10 cellular contexts compared by ENCODE assay signal in the genomic region with DNA sequence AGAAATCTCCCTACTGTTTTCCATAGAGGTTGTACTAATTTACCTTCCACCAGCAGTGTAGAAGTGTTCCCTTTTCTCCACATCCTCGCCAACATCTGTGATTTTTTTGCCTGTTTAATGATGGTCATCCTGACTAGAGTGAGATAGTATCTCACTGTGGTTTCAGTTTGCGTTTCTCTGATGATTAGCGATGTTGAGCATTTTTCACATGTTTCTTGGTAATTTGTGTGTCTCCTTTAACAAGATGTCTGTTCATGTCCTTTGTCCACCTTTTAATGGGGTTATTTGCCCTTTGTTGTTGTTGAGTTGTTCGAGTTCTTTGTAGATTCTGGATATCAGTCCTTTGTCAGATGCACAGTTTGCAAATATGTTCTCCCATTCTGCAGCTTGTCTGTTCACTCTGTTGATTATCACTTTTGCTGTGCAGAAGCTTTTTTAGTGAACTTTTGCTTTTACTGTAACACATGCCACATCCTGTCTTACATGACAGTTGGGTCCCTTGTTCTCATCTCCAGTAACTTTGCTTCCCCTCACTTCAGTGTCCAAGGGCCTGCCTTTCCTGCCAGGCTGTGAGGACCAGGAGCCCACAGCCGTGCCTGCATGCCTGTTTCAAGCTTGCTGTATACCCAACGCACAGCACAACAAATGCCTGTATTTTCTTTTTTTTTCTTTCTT.
DNase-seq lines count a peak whose midpoint lies in the region; ATAC-seq, FAIRE-seq and TF ChIP-seq lines count a peak whose summit lies in the region.
"Had no signal": no experiment of that assay in that cellular context is flagged by ENCODE, and none has a peak within 500 bp of the region (broad histone marks: within the 10 kb centered on the region; RNA-seq: fewer than 3 reads in every experiment).

No MANE protein-coding gene starts in this region.

- peaks cover 2% of the 10 kb centered on the region for H3K27me3 Mint-ChIP-seq in activated naive CD8-positive, alpha-beta T cell treated with anti-CD3 and anti-CD28 coated beads, Interleukin-2, amount 10 ng/mL, durations not matched to agents 7 days and 5 days

- TF ChIP-seq POLR2A in H54 (IDR thresholded peaks at IDR 0.05; ENCODE audit: low read depth, low read length) = no peak

- peak overlapping the region; percentile 74 for H3K4me3 Mint-ChIP-seq in activated naive CD8-positive, alpha-beta T cell treated with anti-CD3 and anti-CD28 coated beads, Interleukin-2, amount 10 ng/mL, durations not matched to agents 7 days and 5 days

- H3K27ac Mint-ChIP-seq in activated naive CD8-positive, alpha-beta T cell treated with anti-CD3 and anti-CD28 coated beads, Interleukin-2, amount 10 ng/mL, durations not matched to agents 7 days and 5 days = peak overlapping the region; percentile 80

- no peak for TF ChIP-seq CTCF in GM10248 (IDR thresholded peaks at IDR 0.05; ENCODE audit: control extremely low read depth, extremely low read depth, low read depth, missing control alignments)

- DNase-seq in GM10248 (ENCODE audit: extremely low spot score) (peak; percentile 39), globus pallidus (ENCODE audit: low spot score) (no peak), NCI-H2227 treated with DMSO at 0.1 percent for 48 hours (lab: John Stamatoyannopoulos, UW) (no peak), H54 (ENCODE audit: insufficient read length, low spot score) (no peak), amniotic stem cell (lab: John Stamatoyannopoulos, UW) (no peak)
- DNase-seq in activated naive CD8-positive, alpha-beta T cell treated with anti-CD3 and anti-CD28 coated beads, Interleukin-2, amount 10 ng/mL, durations not matched to agents 7 days and 5 days = peak; percentile 43
- DNase-seq: NCI-H187 had no signal

- POLR2A ChIA-PET in GM10248 (lab: Yijun Ruan, JAX) = interaction anchor here (0.6 kb wide), 2 partner anchors 49 to 449 kb away, joined by 3 to 8 read pairs; no protein-coding TSS in a partner anchor
- POLR2A ChIA-PET in activated naive CD8-positive, alpha-beta T cell treated with anti-CD3 and anti-CD28 coated beads, Interleukin-2, amount 10 ng/mL, durations not matched to agents 7 days and 5 days (lab: Charles Lee) = interaction anchor here (0.9 kb wide), 1 partner anchor 65 kb away, joined by 3 read pairs; the partner anchor contains the start of genes RNFT2 and SPRING1

- no peaks in the 10 kb centered on the region for H3K9me3 Mint-ChIP-seq in activated naive CD8-positive, alpha-beta T cell treated with anti-CD3 and anti-CD28 coated beads, Interleukin-2, amount 10 ng/mL, durations not matched to agents 7 days and 5 days

- no peak for FAIRE-seq in H54 (lab: Jason Lieb, UNC)

- no peaks in the 10 kb centered on the region for H3K36me3 Mint-ChIP-seq in activated naive CD8-positive, alpha-beta T cell treated with anti-CD3 and anti-CD28 coated beads, Interleukin-2, amount 10 ng/mL, durations not matched to agents 7 days and 5 days

- peak; percentile 58 for ATAC-seq in GM21423 (IDR thresholded peaks at IDR 0.05; ENCODE audit: unreplicated experiment)
- peak; percentile 60 for ATAC-seq in HG03571 (IDR thresholded peaks at IDR 0.05; ENCODE audit: unreplicated experiment)
- ATAC-seq in activated naive CD8-positive, alpha-beta T cell treated with anti-CD3 and anti-CD28 coated beads, Interleukin-2, amount 10 ng/mL, durations not matched to agents 7 days and 5 days (ENCODE audit: low read depth) = peak; percentile 94
- ATAC-seq: sciatic nerve had no signal

- H3K4me1 Mint-ChIP-seq in activated naive CD8-positive, alpha-beta T cell treated with anti-CD3 and anti-CD28 coated beads, Interleukin-2, amount 10 ng/mL, durations not matched to agents 7 days and 5 days = peaks cover 29% of the 10 kb centered on the region

- CTCF ChIA-PET in GM10248 (lab: Yijun Ruan, JAX) = interaction anchor here (1.1 to 3.0 kb wide), 10 partner anchors 10 to 607 kb away, joined by 3 to 13 read pairs (median 5); no protein-coding TSS in a partner anchor

Comparison
In these comparisons a context has a peak if more than half of its experiments do, and no peak if none do; other contexts are left out.
1. DNase-seq: peak in GM10248 (single experiment) and activated naive CD8-positive, alpha-beta T cell treated with anti-CD3 and anti-CD28 coated beads, Interleukin-2, amount 10 ng/mL, durations not matched to agents 7 days and 5 days (single experiment); none in globus pallidus (single experiment), NCI-H2227 treated with DMSO at 0.1 percent for 48 hours (single experiment), H54 (single experiment) and amniotic stem cell (single experiment).
2. Peak in every context shown above with its lines, with median percentiles within 50 percentile points of each other: ATAC-seq.